In genomic region chr14:100546051-100546443, GRCh38 we compare ENCODE assay signal across 8 cellular contexts. TPM values are rescaled to one million over a fixed set of nuclear protein-coding genes. Genes with fewer than 3 reads are reported as not detected.
DNase-seq lines count a peak whose midpoint lies in the region; ATAC-seq lines count a peak whose summit lies in the region.

No MANE protein-coding gene starts in this region.

- no peaks in the 10 kb centered on the region for H3K36me3 ChIP-seq in iPS-20b (ENCODE audit: insufficient read depth, low read depth, low read length)
- no peaks in the 10 kb centered on the region for H3K36me3 ChIP-seq in aorta (ENCODE audit: control insufficient read depth in 1 of 2, insufficient read depth in 2 of 2, low read length in 1 of 2)

- H3K9me3 ChIP-seq in iPS-20b (ENCODE audit: insufficient read depth, low read depth, low read length) (no peaks in the 10 kb centered on the region), aorta (ENCODE audit: control insufficient read depth, low read length) (no peaks in the 10 kb centered on the region)

- intact Hi-C loops in aorta (cut with DNase I) = no loop called here

- peak; percentile 60 for DNase-seq in stimulated activated CD4-positive, alpha-beta T cell treated with anti-CD3 and anti-CD28 coated beads, Interleukin-15, amount 100 ng/mL, for 24 hours
- DNase-seq in stimulated activated CD4-positive, alpha-beta T cell treated with anti-CD3 and anti-CD28 coated beads, Interleukin-1b, Interleukin-23, amount 100 ng/mL, for 48 hours = no peak
- peak; percentile 76 for DNase-seq in activated CD8-positive, alpha-beta memory T cell treated with anti-CD3 and anti-CD28 coated beads, Interleukin-2, amount 50 U/mL, for 48 hours
- no peak for DNase-seq in aorta
- no peak for DNase-seq in putamen (ENCODE audit: low spot score)
- DNase-seq in RPMI8226 = no peak
- DNase-seq in superior temporal gyrus (ENCODE audit: extremely low spot score) = no peak

- peak overlapping the region; percentile 54 for H3K4me3 ChIP-seq in iPS-20b (ENCODE audit: low read length)
- H3K4me3 ChIP-seq in aorta (ENCODE audit: low read length in 2 of 2) = peak overlapping the region in 1 of 2 donors; percentile 14

- H3K27ac ChIP-seq in iPS-20b (ENCODE audit: low read length) (no peak overlapping the region), aorta (ENCODE audit: low read depth in 1 of 2, low read length in 2 of 2) (no peak overlapping the region)

- no peak overlapping the region for H3K9ac ChIP-seq in iPS-20b (ENCODE audit: low read depth, low read length)

- H3K4me1 ChIP-seq in iPS-20b (ENCODE audit: insufficient read depth, low read length) (peaks cover 10% of the 10 kb centered on the region; the same call in 1 of the 2 replicates), aorta (ENCODE audit: control insufficient read depth in 1 of 2, insufficient read depth in 2 of 2, low read length in 2 of 2) (no peaks in the 10 kb centered on the region)

- 16 to 34% methylated on average over 11 to 28 of the region's 28 CpGs for WGBS in aorta, 2 donors

- H3K27me3 ChIP-seq in iPS-20b (ENCODE audit: insufficient read depth, low read length) = peaks cover 27% of the 10 kb centered on the region
- H3K27me3 ChIP-seq in aorta (ENCODE audit: control insufficient read depth in 1 of 2, insufficient read depth in 2 of 2, low read length in 1 of 2) = no peaks in the 10 kb centered on the region

- ATAC-seq in aorta (ENCODE audit: low FRiP score) = peak; percentile 34

RNA-seq across cellular contexts. Expression of gene BEGAIN, which starts 41.2 kb away (rescaled TPM):
- total RNA-seq in aorta = 1 to 10 TPM; 1.6 to 2.6 TPM
- polyA plus RNA-seq in aorta = under 1 TPM; 0.28 to 0.38 TPM

Comparison
In these comparisons a context has a peak if more than half of its experiments do, and no peak if none do; other contexts are left out.
1. DNase-seq: peak in stimulated activated CD4-positive, alpha-beta T cell treated with anti-CD3 and anti-CD28 coated beads, Interleukin-15, amount 100 ng/mL, for 24 hours (single experiment) and activated CD8-positive, alpha-beta memory T cell treated with anti-CD3 and anti-CD28 coated beads, Interleukin-2, amount 50 U/mL, for 48 hours (single experiment); none in stimulated activated CD4-positive, alpha-beta T cell treated with anti-CD3 and anti-CD28 coated beads, Interleukin-1b, Interleukin-23, amount 100 ng/mL, for 48 hours (single experiment), aorta (0 of 2), putamen (single experiment), RPMI8226 (single experiment) and superior temporal gyrus (single experiment).